13 cellular contexts compared by ENCODE assay signal in genomic region chr5:5738797-5739489, GRCh38.
DNase-seq lines count a peak whose midpoint lies in the region; ATAC-seq and TF ChIP-seq lines count a peak whose summit lies in the region.
"Had no signal": no experiment of that assay in that cellular context is flagged by ENCODE, and none has a peak within 500 bp of the region (broad histone marks: within the 10 kb centered on the region; RNA-seq: fewer than 3 reads in every experiment).

No MANE protein-coding gene starts in this region.

- H3K27me3 Mint-ChIP-seq in WTC11 (ENCODE audit: low read depth): peaks cover 3% of the 10 kb centered on the region
- H3K27me3 Mint-ChIP-seq in activated CD8-positive, alpha-beta memory T cell treated with anti-CD3 and anti-CD28 coated beads, Interleukin-2, amount 10 ng/mL, durations not matched to agents 7 days and 5 days: no peaks in the 10 kb centered on the region

- H3K4me1 ChIP-seq in upper lobe of right lung: no peaks in the 10 kb centered on the region

- H3K4me3 Mint-ChIP-seq in WTC11: no peak overlapping the region
- H3K4me3 Mint-ChIP-seq in activated CD8-positive, alpha-beta memory T cell treated with anti-CD3 and anti-CD28 coated beads, Interleukin-2, amount 10 ng/mL, durations not matched to agents 7 days and 5 days: no peak overlapping the region

- POLR2A ChIA-PET in WTC11 (lab: Charles Lee): no interaction called here

- CTCF ChIA-PET in WTC11 (lab: Charles Lee): no interaction called here
- CTCF ChIA-PET in activated CD8-positive, alpha-beta memory T cell treated with anti-CD3 and anti-CD28 coated beads, Interleukin-2, amount 10 ng/mL, durations not matched to agents 7 days and 5 days (lab: Charles Lee): no interaction called here

- no peak overlapping the region for H3K27ac ChIP-seq in upper lobe of right lung

- DNase-seq in WTC11 (ENCODE audit: low spot score) (no peak), upper lobe of right lung (no peak), epidermal melanocyte (ENCODE audit: insufficient read length, low spot score) (no peak)
- no peak for DNase-seq in activated CD8-positive, alpha-beta memory T cell treated with anti-CD3 and anti-CD28 coated beads, Interleukin-2, amount 10 ng/mL, durations not matched to agents 7 days and 5 days
- DNase-seq: DND-41; left ventricle myocardium superior; NCI-H510A treated with DMSO at 0.1 percent for 48 hours; nucleus accumbens; stimulated activated CD8-positive, alpha-beta memory T cell treated with anti-CD3 and anti-CD28 coated beads, Interleukin-4, amount 100 ng/mL, for 48 hours had no signal

- TF ChIP-seq CTCF in WTC11 (IDR thresholded peaks at IDR 0.05) (no peak), upper lobe of right lung (IDR thresholded peaks at IDR 0.05) (no peak)

- no peak overlapping the region for H3K4me3 ChIP-seq in upper lobe of right lung

- H3K36me3 Mint-ChIP-seq in WTC11: peaks cover 14% of the 10 kb centered on the region
- no peaks in the 10 kb centered on the region for H3K36me3 Mint-ChIP-seq in activated CD8-positive, alpha-beta memory T cell treated with anti-CD3 and anti-CD28 coated beads, Interleukin-2, amount 10 ng/mL, durations not matched to agents 7 days and 5 days

- H3K9me3 Mint-ChIP-seq in WTC11: peaks cover 26% of the 10 kb centered on the region
- H3K9me3 Mint-ChIP-seq in activated CD8-positive, alpha-beta memory T cell treated with anti-CD3 and anti-CD28 coated beads, Interleukin-2, amount 10 ng/mL, durations not matched to agents 7 days and 5 days (ENCODE audit: low read depth): peaks cover 9% of the 10 kb centered on the region

- peaks cover 8% of the 10 kb centered on the region for H3K4me1 Mint-ChIP-seq in WTC11
- H3K4me1 Mint-ChIP-seq in activated CD8-positive, alpha-beta memory T cell treated with anti-CD3 and anti-CD28 coated beads, Interleukin-2, amount 10 ng/mL, durations not matched to agents 7 days and 5 days: no peaks in the 10 kb centered on the region

- peak; percentile 88 for ATAC-seq in GM18517 (IDR thresholded peaks at IDR 0.05; ENCODE audit: unreplicated experiment)
- ATAC-seq in GM21390 (IDR thresholded peaks at IDR 0.05; ENCODE audit: unreplicated experiment): peak; percentile 86
- ATAC-seq in HG02943 (IDR thresholded peaks at IDR 0.05; ENCODE audit: low read depth, unreplicated experiment): peak; percentile 75
- ATAC-seq in HG03571 (IDR thresholded peaks at IDR 0.05; ENCODE audit: unreplicated experiment): peak; percentile 80
- no peak for ATAC-seq in WTC11
- ATAC-seq in upper lobe of right lung: no peak
- ATAC-seq in activated CD8-positive, alpha-beta memory T cell treated with anti-CD3 and anti-CD28 coated beads, Interleukin-2, amount 10 ng/mL, durations not matched to agents 7 days and 5 days: no peak
- ATAC-seq: left ventricle myocardium superior had no signal

- no peaks in the 10 kb centered on the region for H3K27me3 ChIP-seq in upper lobe of right lung

- peaks cover 7% of the 10 kb centered on the region for H3K9me3 ChIP-seq in upper lobe of right lung

- H3K27ac Mint-ChIP-seq in WTC11: no peak overlapping the region
- H3K27ac Mint-ChIP-seq in activated CD8-positive, alpha-beta memory T cell treated with anti-CD3 and anti-CD28 coated beads, Interleukin-2, amount 10 ng/mL, durations not matched to agents 7 days and 5 days: no peak overlapping the region

- intact Hi-C loops in upper lobe of right lung (cut with DNase I): no loop called here

- H3K36me3 ChIP-seq in upper lobe of right lung: no peaks in the 10 kb centered on the region

TF ChIP-seq in WTC11, 78 proteins besides CTCF, POLR2A, EP300 and RAD21:
- no peak for TF ChIP-seq NFYB (CRISPR knock-in tag; conservative IDR thresholded peaks at IDR 0.05; ENCODE audit: low read depth)
- TF ChIP-seq FOXK1 (CRISPR knock-in tag; IDR thresholded peaks at IDR 0.05): no peak
- no peak for TF ChIP-seq NFE2L1 (CRISPR knock-in tag; IDR thresholded peaks at IDR 0.05)
- TF ChIP-seq SMAD3 (CRISPR knock-in tag; IDR thresholded peaks at IDR 0.05; ENCODE audit: borderline replicate concordance): no peak
- TF ChIP-seq GTF2I (CRISPR knock-in tag; conservative IDR thresholded peaks at IDR 0.05): no peak
- TF ChIP-seq SP1 (CRISPR knock-in tag; conservative IDR thresholded peaks at IDR 0.05): no peak
- TF ChIP-seq ETV6 (CRISPR knock-in tag; IDR thresholded peaks at IDR 0.05): no peak
- no peak for TF ChIP-seq AR (CRISPR knock-in tag; IDR thresholded peaks at IDR 0.05)
- TF ChIP-seq, protein P1, sequence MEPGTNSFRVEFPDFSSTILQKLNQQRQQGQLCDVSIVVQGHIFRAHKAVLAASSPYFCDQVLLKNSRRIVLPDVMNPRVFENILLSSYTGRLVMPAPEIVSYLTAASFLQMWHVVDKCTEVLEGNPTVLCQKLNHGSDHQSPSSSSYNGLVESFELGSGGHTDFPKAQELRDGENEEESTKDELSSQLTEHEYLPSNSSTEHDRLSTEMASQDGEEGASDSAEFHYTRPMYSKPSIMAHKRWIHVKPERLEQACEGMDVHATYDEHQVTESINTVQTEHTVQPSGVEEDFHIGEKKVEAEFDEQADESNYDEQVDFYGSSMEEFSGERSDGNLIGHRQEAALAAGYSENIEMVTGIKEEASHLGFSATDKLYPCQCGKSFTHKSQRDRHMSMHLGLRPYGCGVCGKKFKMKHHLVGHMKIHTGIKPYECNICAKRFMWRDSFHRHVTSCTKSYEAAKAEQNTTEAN (CRISPR knock-in tag; IDR thresholded peaks at IDR 0.05): no peak
- TF ChIP-seq RORB (CRISPR knock-in tag; IDR thresholded peaks at IDR 0.05): no peak
- TF ChIP-seq GRHL2 (CRISPR knock-in tag; IDR thresholded peaks at IDR 0.05; ENCODE audit: insufficient replicate concordance, severe bottlenecking): no peak
- TF ChIP-seq NR2C2 (CRISPR knock-in tag; IDR thresholded peaks at IDR 0.05): no peak

Comparison
In these comparisons a context has a peak if more than half of its experiments do, and no peak if none do; other contexts are left out.
1. ATAC-seq: peak in GM18517 (single experiment), GM21390 (single experiment), HG02943 (single experiment) and HG03571 (single experiment); none in WTC11 (single experiment), upper lobe of right lung (single experiment) and activated CD8-positive, alpha-beta memory T cell treated with anti-CD3 and anti-CD28 coated beads, Interleukin-2, amount 10 ng/mL, durations not matched to agents 7 days and 5 days (single experiment).